Comparison of ENCODE assay signal across 8 cellular contexts in the genomic region with DNA sequence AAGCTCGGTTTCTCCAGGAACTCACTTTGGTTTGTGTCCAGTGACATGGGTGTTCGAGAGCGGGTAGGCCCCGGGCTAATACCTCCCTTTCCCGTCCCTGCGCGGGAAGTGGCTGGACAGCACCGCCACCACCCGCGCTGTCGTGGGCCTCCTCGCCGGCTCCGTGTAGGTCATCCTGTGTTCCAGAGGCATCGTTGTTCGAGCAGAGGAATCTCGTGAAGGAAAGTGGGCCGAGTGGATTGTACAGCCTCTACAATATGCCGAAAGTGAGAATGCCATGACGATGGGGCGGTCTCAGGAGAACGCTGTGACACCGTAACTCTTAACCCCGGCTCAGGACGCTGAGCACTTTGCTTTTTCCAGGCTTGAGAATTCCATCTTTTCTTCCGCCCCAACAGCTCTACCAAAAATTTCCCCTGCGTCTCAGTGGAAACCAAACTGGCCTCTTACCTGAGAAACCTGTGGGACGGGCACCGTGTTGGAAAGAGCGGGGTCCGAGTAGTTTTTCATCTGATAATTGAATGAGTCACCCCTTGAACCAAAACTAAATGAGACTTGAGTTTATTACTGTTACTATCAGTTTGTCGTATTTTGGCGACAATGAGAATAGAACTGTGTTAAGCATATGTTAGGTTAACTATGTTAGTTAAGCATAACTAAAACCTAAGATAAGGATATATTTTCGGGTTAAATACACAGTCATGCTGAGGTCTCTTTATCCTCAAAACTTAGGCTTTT. TPM values are rescaled to one million over a fixed set of nuclear protein-coding genes. Genes with fewer than 3 reads are reported as not detected.
DNase-seq lines count a peak whose midpoint lies in the region; ATAC-seq and TF ChIP-seq lines count a peak whose summit lies in the region.

No MANE protein-coding gene starts in this region.

- peaks cover 40% of the 10 kb centered on the region for H3K36me3 ChIP-seq in SJSA1
- peaks cover 6 to 23% (median 13%) of the 10 kb centered on the region in 4 donors for H3K36me3 ChIP-seq in esophagus muscularis mucosa

- H3K27me3 ChIP-seq in SJSA1 (replicated peaks) (no peaks in the 10 kb centered on the region), esophagus muscularis mucosa (no peaks in the 10 kb centered on the region)

- H3K4me3 Mint-ChIP-seq in osteocyte (ENCODE audit: unreplicated experiment): peak overlapping the region; percentile 96

- H3K36me3 Mint-ChIP-seq in osteocyte (ENCODE audit: unreplicated experiment): peaks cover 11% of the 10 kb centered on the region

- TF ChIP-seq EP300 in esophagus muscularis mucosa (IDR thresholded peaks at IDR 0.05): no peak

- H3K4me1 ChIP-seq in SJSA1 (replicated peaks): peaks cover 11% of the 10 kb centered on the region
- peaks cover 56 to 76% (median 69%) of the 10 kb centered on the region in 4 donors for H3K4me1 ChIP-seq in esophagus muscularis mucosa

- POLR2A ChIA-PET in HEK293T (lab: Yijun Ruan, JAX): interaction anchor here (0.6 to 1.6 kb wide), 6 partner anchors 8 to 335 kb away, joined by 3 to 5 read pairs (median 3); a partner anchor contains a TSS

- TF ChIP-seq CTCF in esophagus muscularis mucosa (IDR thresholded peaks at IDR 0.05): no peak
- no peak for TF ChIP-seq CTCF in osteocyte (IDR thresholded peaks at IDR 0.05)

- H3K9me3 ChIP-seq in SJSA1 (replicated peaks) (no peaks in the 10 kb centered on the region), esophagus muscularis mucosa (no peaks in the 10 kb centered on the region)

- no peak for TF ChIP-seq POLR2A in esophagus muscularis mucosa (IDR thresholded peaks at IDR 0.05; ENCODE audit: low read depth)

- H3K27me3 Mint-ChIP-seq in osteocyte (ENCODE audit: unreplicated experiment): no peaks in the 10 kb centered on the region

- H3K4me3 ChIP-seq in SJSA1: peak overlapping the region; percentile 66
- peak overlapping the region; percentile 64 to 81 (median 72) for H3K4me3 ChIP-seq in esophagus muscularis mucosa

- intact Hi-C loops in esophagus muscularis mucosa (cut with DNase I): no loop called here

- no peak for DNase-seq in SJSA1 (ENCODE audit: low read depth in 1 of 2, low spot score in 2 of 2)
- no peak for DNase-seq in esophagus muscularis mucosa (ENCODE audit: extremely low spot score)
- DNase-seq in osteocyte (ENCODE audit: extremely low spot score, unreplicated experiment): no peak
- no peak for DNase-seq in HEK293T (ENCODE audit: extremely low spot score)
- DNase-seq in activated effector memory CD4-positive, alpha-beta T cell treated with Interleukin-2 at 50 U/mL for 16 hours: no peak
- no peak for DNase-seq in NCI-H510A treated with DMSO at 0.1 percent for 48 hours (lab: John Stamatoyannopoulos, UW)

- ATAC-seq in GM18517 (IDR thresholded peaks at IDR 0.05; ENCODE audit: unreplicated experiment): peak; percentile 28
- ATAC-seq in HG02798 (IDR thresholded peaks at IDR 0.05; ENCODE audit: poor library complexity, unreplicated experiment): peak; percentile 30

- H3K27ac ChIP-seq in SJSA1: peak overlapping the region; percentile 97
- peak overlapping the region; percentile 82 to 93 (median 90) for H3K27ac ChIP-seq in esophagus muscularis mucosa (replicated peaks in 1 of 4)

- peak overlapping the region; percentile 97 for H3K27ac Mint-ChIP-seq in osteocyte (ENCODE audit: unreplicated experiment)

- H3K4me1 Mint-ChIP-seq in osteocyte (ENCODE audit: unreplicated experiment): peaks cover 39% of the 10 kb centered on the region

- CTCF ChIA-PET in HEK293T (lab: Yijun Ruan, JAX): interaction anchor here (0.6 to 1.6 kb wide), 6 partner anchors 11 to 948 kb away, joined by 3 to 5 read pairs (median 4); no protein-coding TSS in a partner anchor

- H3K9me3 Mint-ChIP-seq in osteocyte (ENCODE audit: unreplicated experiment): no peaks in the 10 kb centered on the region

- 5% methylated on average over 9 of the region's 34 CpGs for WGBS in esophagus muscularis mucosa

TF ChIP-seq in HEK293T, 16 proteins besides CTCF, POLR2A, EP300 and RAD21:
- TF ChIP-seq SUZ12 (IDR thresholded peaks at IDR 0.05): no peak
- TF ChIP-seq SP1 (IDR thresholded peaks at IDR 0.05): no peak
- no peak for TF ChIP-seq BHLHE40 (IDR thresholded peaks at IDR 0.05; ENCODE audit: borderline replicate concordance)
- TF ChIP-seq FOXK2 (IDR thresholded peaks at IDR 0.05): no peak
- TF ChIP-seq TARDBP (IDR thresholded peaks at IDR 0.05): no peak
- no peak for TF ChIP-seq FOXA1 (IDR thresholded peaks at IDR 0.05)
- no peak for TF ChIP-seq ARNT (IDR thresholded peaks at IDR 0.05)
- no peak for TF ChIP-seq ELF4 (IDR thresholded peaks at IDR 0.05)
- no peak for TF ChIP-seq L3MBTL2 (conservative IDR thresholded peaks at IDR 0.05)
- TF ChIP-seq, protein P1, sequence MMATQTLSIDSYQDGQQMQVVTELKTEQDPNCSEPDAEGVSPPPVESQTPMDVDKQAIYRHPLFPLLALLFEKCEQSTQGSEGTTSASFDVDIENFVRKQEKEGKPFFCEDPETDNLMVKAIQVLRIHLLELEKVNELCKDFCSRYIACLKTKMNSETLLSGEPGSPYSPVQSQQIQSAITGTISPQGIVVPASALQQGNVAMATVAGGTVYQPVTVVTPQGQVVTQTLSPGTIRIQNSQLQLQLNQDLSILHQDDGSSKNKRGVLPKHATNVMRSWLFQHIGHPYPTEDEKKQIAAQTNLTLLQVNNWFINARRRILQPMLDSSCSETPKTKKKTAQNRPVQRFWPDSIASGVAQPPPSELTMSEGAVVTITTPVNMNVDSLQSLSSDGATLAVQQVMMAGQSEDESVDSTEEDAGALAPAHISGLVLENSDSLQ (IDR thresholded peaks at IDR 0.05): no peak
- no peak for TF ChIP-seq ZNF384 (IDR thresholded peaks at IDR 0.05)
- no peak for TF ChIP-seq LEF1 (IDR thresholded peaks at IDR 0.05; ENCODE audit: borderline replicate concordance)
- no peak for TF ChIP-seq FOXM1 (IDR thresholded peaks at IDR 0.05; ENCODE audit: borderline replicate concordance)
- TF ChIP-seq CTBP1 (IDR thresholded peaks at IDR 0.05; ENCODE audit: borderline replicate concordance): no peak
- no peak for TF ChIP-seq HDGF (IDR thresholded peaks at IDR 0.05; ENCODE audit: borderline replicate concordance)

RNA-seq across cellular contexts. Expression of a gene that starts 0.5 kb away (rescaled TPM):
- 276 and 302 TPM in 2 replicates for total RNA-seq in SJSA1 (2014; rRNA removed; shearing (Covaris generic))
- total RNA-seq in esophagus muscularis mucosa: 100 to 1,000 TPM in 3 of 4 donors, 10 to 100 TPM in 1; 73.2 to 178 (median 114) TPM
- 85.3 and 90.1 TPM in 2 replicates for total RNA-seq in osteocyte

RNA-seq across cellular contexts. Expression of a gene that starts 1.0 kb away (rescaled TPM):
- 125 and 130 TPM in 2 replicates for total RNA-seq in SJSA1 (2014; rRNA removed; shearing (Covaris generic))
- 100 to 1,000 TPM in 1 of 4 donors, 10 to 100 TPM in 3; 69.3 to 117 (median 98.4) TPM for total RNA-seq in esophagus muscularis mucosa
- 63.8 and 67.8 TPM in 2 replicates for total RNA-seq in osteocyte

RNA-seq across cellular contexts. Expression of a gene that starts 51.3 kb away (rescaled TPM):
- 15.9 and 20.0 TPM in 2 replicates for total RNA-seq in SJSA1 (2014; rRNA removed; shearing (Covaris generic))
- under 1 TPM in 3 of 4 donors, not detected in 1; 0.40 to 0.66 (median 0.65) TPM for total RNA-seq in esophagus muscularis mucosa
- not detected in 2 replicates for total RNA-seq in osteocyte

Comparison
In these comparisons a context has a peak if more than half of its experiments do, and no peak if none do; other contexts are left out.
1. RNA of a gene that starts 51.3 kb away (total RNA-seq): 15.9 to 20.0 TPM in SJSA1; 0.40 to 0.66 TPM in esophagus muscularis mucosa and not detected in osteocyte; every median in the first group is over 10 times any median in the second.